In the genomic region with DNA sequence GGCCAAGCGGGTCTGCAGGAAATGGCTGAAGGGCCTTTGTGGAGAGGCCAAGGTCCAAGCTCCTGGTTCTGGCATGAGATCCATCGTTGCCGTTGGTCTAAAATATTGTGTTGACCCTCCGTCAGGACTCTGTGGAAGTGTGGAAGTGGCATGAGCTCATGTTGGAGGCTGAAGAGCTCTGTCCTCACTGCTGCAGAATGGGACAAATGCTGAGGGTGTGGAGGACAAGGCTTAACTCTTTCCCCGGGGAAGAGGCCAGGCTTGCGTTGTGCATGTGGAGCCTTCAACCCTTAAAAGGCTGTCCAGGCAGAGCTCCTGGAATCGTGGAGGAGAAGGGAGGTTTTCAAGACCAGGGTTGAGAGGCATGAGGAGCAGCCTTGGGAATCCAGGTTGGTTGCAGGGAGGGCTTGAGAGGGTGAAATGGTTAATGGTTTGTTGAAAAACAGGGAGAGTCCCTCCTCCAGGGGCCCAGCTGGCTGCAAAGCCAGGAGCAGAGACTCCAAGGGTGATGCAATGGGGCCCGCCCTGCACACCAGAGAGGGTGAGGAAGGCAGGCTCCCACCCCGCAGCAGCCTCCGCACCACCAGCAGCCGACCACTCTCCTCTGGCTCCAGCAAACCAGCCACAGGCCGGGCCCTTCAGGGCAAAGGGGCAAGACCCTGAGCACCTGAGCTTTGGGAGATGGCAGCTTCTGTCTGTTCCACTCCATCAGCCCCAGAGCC, we compare ENCODE assay signal across 2 cellular contexts.
TF ChIP-seq lines count a peak whose summit lies in the region.

No MANE protein-coding gene starts in this region.

TF ChIP-seq in IMR-90, 13 proteins besides CTCF, POLR2A, EP300 and RAD21:
- TF ChIP-seq MXI1 (IDR thresholded peaks at IDR 0.05; ENCODE audit: borderline replicate concordance, low read depth, low read length) (no peak), CEBPB (IDR thresholded peaks at IDR 0.05; ENCODE audit: low read depth, low read length) (no peak), MAZ (IDR thresholded peaks at IDR 0.05; ENCODE audit: borderline replicate concordance, low read depth, low read length) (no peak), CHD1 (IDR thresholded peaks at IDR 0.05; ENCODE audit: low read depth, low read length) (no peak)
- TF ChIP-seq, protein P1, sequence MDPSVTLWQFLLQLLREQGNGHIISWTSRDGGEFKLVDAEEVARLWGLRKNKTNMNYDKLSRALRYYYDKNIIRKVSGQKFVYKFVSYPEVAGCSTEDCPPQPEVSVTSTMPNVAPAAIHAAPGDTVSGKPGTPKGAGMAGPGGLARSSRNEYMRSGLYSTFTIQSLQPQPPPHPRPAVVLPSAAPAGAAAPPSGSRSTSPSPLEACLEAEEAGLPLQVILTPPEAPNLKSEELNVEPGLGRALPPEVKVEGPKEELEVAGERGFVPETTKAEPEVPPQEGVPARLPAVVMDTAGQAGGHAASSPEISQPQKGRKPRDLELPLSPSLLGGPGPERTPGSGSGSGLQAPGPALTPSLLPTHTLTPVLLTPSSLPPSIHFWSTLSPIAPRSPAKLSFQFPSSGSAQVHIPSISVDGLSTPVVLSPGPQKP (IDR thresholded peaks at IDR 0.05; ENCODE audit: borderline replicate concordance, low read depth, low read length), result no peak
- TF ChIP-seq, protein P2, sequence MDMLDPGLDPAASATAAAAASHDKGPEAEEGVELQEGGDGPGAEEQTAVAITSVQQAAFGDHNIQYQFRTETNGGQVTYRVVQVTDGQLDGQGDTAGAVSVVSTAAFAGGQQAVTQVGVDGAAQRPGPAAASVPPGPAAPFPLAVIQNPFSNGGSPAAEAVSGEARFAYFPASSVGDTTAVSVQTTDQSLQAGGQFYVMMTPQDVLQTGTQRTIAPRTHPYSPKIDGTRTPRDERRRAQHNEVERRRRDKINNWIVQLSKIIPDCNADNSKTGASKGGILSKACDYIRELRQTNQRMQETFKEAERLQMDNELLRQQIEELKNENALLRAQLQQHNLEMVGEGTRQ (IDR thresholded peaks at IDR 0.05; ENCODE audit: low read depth, low read length), result no peak

TF ChIP-seq in K562, 482 proteins besides CTCF, POLR2A, EP300 and RAD21:
- TF ChIP-seq CEBPG (CRISPR knock-in tag; IDR thresholded peaks at IDR 0.05) (peak; percentile 68), CEBPG (tag; conservative IDR thresholded peaks at IDR 0.05 in 1 of 2, IDR thresholded peaks at IDR 0.05 in 1 of 2) (peak; percentile 47 to 52), POLR2H (tag; IDR thresholded peaks at IDR 0.05; ENCODE audit: low read depth) (no peak), ZNF133 (CRISPR knock-in tag; IDR thresholded peaks at IDR 0.05) (no peak), TGIF2 (CRISPR knock-in tag; IDR thresholded peaks at IDR 0.05) (no peak), TCF7L2 (IDR thresholded peaks at IDR 0.05; ENCODE audit: low read depth, low read length) (no peak)
- TF ChIP-seq, protein P3, sequence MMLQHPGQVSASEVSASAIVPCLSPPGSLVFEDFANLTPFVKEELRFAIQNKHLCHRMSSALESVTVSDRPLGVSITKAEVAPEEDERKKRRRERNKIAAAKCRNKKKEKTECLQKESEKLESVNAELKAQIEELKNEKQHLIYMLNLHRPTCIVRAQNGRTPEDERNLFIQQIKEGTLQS (IDR thresholded peaks at IDR 0.05), result peak; percentile 68
- TF ChIP-seq, protein P3 (CRISPR knock-in tag; conservative IDR thresholded peaks at IDR 0.05), result no peak
